In the genomic region with DNA sequence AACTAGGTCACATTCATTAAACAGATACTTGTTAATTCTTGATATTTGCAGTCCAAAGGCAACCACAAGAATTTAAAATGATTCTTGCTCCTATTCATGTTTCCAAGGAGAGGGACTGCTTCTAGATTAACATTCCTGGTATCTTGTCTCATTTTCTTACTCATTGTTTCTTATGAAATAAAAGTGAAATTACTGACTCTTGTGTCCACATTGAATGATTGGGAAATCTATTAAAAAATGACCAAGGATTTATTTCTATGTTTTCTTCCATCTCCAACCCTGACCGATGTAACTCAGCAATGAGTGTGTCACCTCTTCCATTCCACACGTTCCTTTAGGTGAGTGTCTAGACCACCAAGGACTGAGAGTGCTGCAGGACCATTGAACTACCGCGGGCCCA, we compare ENCODE assay signal across 18 cellular contexts.
DNase-seq lines count a peak whose midpoint lies in the region; ATAC-seq and TF ChIP-seq lines count a peak whose summit lies in the region.
"Had no signal": no experiment of that assay in that cellular context is flagged by ENCODE, and none has a peak within 500 bp of the region (broad histone marks: within the 10 kb centered on the region; RNA-seq: fewer than 3 reads in every experiment).

No MANE protein-coding gene starts in this region.

- no peaks in the 10 kb centered on the region for H3K9me3 ChIP-seq in breast epithelium
- H3K9me3 ChIP-seq: adrenal gland, left ventricle myocardium inferior had no signal

- TF ChIP-seq CTCF in MCF 10A (IDR thresholded peaks at IDR 0.05; ENCODE audit: unreplicated experiment) (no peak), breast epithelium (IDR thresholded peaks at IDR 0.05) (no peak), cardiac fibroblast (IDR thresholded peaks at IDR 0.05; ENCODE audit: low read depth, low read length) (no peak)

- H3K4me3 Mint-ChIP-seq in MCF 10A (ENCODE audit: unreplicated experiment) = no peak overlapping the region
- H3K4me3 Mint-ChIP-seq: activated CD4-positive, alpha-beta memory T cell treated with anti-CD3 and anti-CD28 coated beads, Interleukin-2, amount 10 ng/mL, durations not matched to agents 7 days and 5 days; CD8-positive, alpha-beta T cell; naive B cell had no signal

- no peaks in the 10 kb centered on the region for H3K36me3 Mint-ChIP-seq in MCF 10A (ENCODE audit: insufficient read depth, unreplicated experiment)
- H3K36me3 Mint-ChIP-seq: CD8-positive, alpha-beta T cell; naive B cell had no signal

- intact Hi-C loops in MCF 10A (cut with micrococcal nuclease) (loop anchor here (5.0 kb wide), 1 partner anchor 110 kb away; no protein-coding TSS in a partner anchor), breast epithelium (cut with DNase I; ENCODE audit: low total_unique reads) (no loop called here)

- H3K27me3 Mint-ChIP-seq in MCF 10A (ENCODE audit: insufficient read depth, unreplicated experiment) = no peaks in the 10 kb centered on the region
- H3K27me3 Mint-ChIP-seq: activated CD4-positive, alpha-beta memory T cell treated with anti-CD3 and anti-CD28 coated beads, Interleukin-2, amount 10 ng/mL, durations not matched to agents 7 days and 5 days; naive B cell; progenitor cell of endocrine pancreas had no signal

- H3K27me3 ChIP-seq in breast epithelium = no peaks in the 10 kb centered on the region
- H3K27me3 ChIP-seq: adrenal gland had no signal

- BruUV-seq in MCF 10A (replicated peaks; lab: Mats Ljungman, UMichigan) = no TSS peak

- H3K4me3 ChIP-seq in breast epithelium (no peak overlapping the region), cardiac fibroblast (replicated peaks in 1 of 2; ENCODE audit: low read depth in 2 of 2, low read length in 2 of 2) (no peak overlapping the region)
- H3K4me3 ChIP-seq: adrenal gland, left ventricle myocardium inferior had no signal

- POLR2A ChIA-PET in MCF 10A (lab: Yijun Ruan, JAX) = interaction anchor here (0.7 kb wide), 1 partner anchor 51 kb away, joined by 3 read pairs; no protein-coding TSS in a partner anchor

- peaks cover 12% of the 10 kb centered on the region for H3K4me1 Mint-ChIP-seq in MCF 10A (ENCODE audit: insufficient read depth, unreplicated experiment)
- H3K4me1 Mint-ChIP-seq: activated CD4-positive, alpha-beta memory T cell treated with anti-CD3 and anti-CD28 coated beads, Interleukin-2, amount 10 ng/mL, durations not matched to agents 7 days and 5 days; naive B cell had no signal

- peak; percentile 34 for DNase-seq in MCF 10A (ENCODE audit: unreplicated experiment)
- no peak for DNase-seq in breast epithelium (ENCODE audit: low spot score in 2 of 2)
- DNase-seq in cardiac fibroblast (ENCODE audit: low read depth in 2 of 2) = peak; percentile 58 to 73
- DNase-seq in iris pigment epithelial cell (ENCODE audit: low read depth) = peak; percentile 79
- no peak for DNase-seq in NCI-H1417 (lab: John Stamatoyannopoulos, UW)
- DNase-seq in NCI-H2107 treated with DMSO at 0.1 percent for 48 hours (lab: John Stamatoyannopoulos, UW; ENCODE audit: unreplicated experiment) = no peak
- DNase-seq in inferior parietal cortex (ENCODE audit: extremely low spot score) = no peak
- DNase-seq: activated CD4-positive, alpha-beta memory T cell treated with anti-CD3 and anti-CD28 coated beads, Interleukin-2, amount 10 ng/mL, durations not matched to agents 7 days and 5 days; adrenal gland; CD8-positive, alpha-beta T cell; left ventricle myocardium inferior; MM.1S; naive B cell; NCI-H1930; NCI-H526 had no signal

- H3K36me3 ChIP-seq in breast epithelium = no peaks in the 10 kb centered on the region
- H3K36me3 ChIP-seq: adrenal gland, left ventricle myocardium inferior had no signal

- CTCF ChIA-PET in MCF 10A (lab: Yijun Ruan, JAX) = no interaction called here

- no peak for ATAC-seq in GM18909 (IDR thresholded peaks at IDR 0.05; ENCODE audit: poor library complexity, unreplicated experiment)
- ATAC-seq: CD8-positive, alpha-beta T cell had no signal

- H3K4me1 ChIP-seq in breast epithelium = no peaks in the 10 kb centered on the region
- H3K4me1 ChIP-seq: left ventricle myocardium inferior had no signal

- TF ChIP-seq POLR2A in breast epithelium (IDR thresholded peaks at IDR 0.05) = no peak

- H3K9me3 Mint-ChIP-seq in MCF 10A (ENCODE audit: unreplicated experiment) = no peaks in the 10 kb centered on the region

- H3K27ac Mint-ChIP-seq in MCF 10A (ENCODE audit: low read depth, unreplicated experiment) = no peak overlapping the region
- H3K27ac Mint-ChIP-seq: activated CD4-positive, alpha-beta memory T cell treated with anti-CD3 and anti-CD28 coated beads, Interleukin-2, amount 10 ng/mL, durations not matched to agents 7 days and 5 days; CD8-positive, alpha-beta T cell; naive B cell; progenitor cell of endocrine pancreas had no signal

- H3K27ac ChIP-seq in breast epithelium = peak overlapping the region in 1 of 2 donors; percentile 58
- H3K27ac ChIP-seq: 22Rv1, adrenal gland, left ventricle myocardium inferior had no signal

Comparison
In these comparisons a context has a peak if more than half of its experiments do, and no peak if none do; other contexts are left out.
1. DNase-seq: peak in MCF 10A (single experiment), cardiac fibroblast (2 of 2) and iris pigment epithelial cell (single experiment); none in breast epithelium (0 of 2), NCI-H1417 (0 of 3), NCI-H2107 treated with DMSO at 0.1 percent for 48 hours (single experiment) and inferior parietal cortex (single experiment).